In genomic region chr2:73982140-73982617, GRCh38 we compare ENCODE assay signal across 8 cellular contexts. TPM values are rescaled to one million over a fixed set of nuclear protein-coding genes. Genes with fewer than 3 reads are reported as not detected.
DNase-seq lines count a peak whose midpoint lies in the region; ATAC-seq and TF ChIP-seq lines count a peak whose summit lies in the region.

No MANE protein-coding gene starts in this region.

- no peaks in the 10 kb centered on the region for H3K9me3 ChIP-seq in BLaER1

- no peaks in the 10 kb centered on the region for H3K27me3 ChIP-seq in BLaER1

- H3K27ac ChIP-seq in BLaER1 (peak overlapping the region; percentile 75; the same call in 1 of the 2 replicates), coronary artery (peak overlapping the region in 1 of 2 donors; percentile 5)

- 0 out of 2 replicates have a peak overlapping the region, but pooled peaks have one; percentile 67 for H3K4me3 ChIP-seq in BLaER1
- H3K4me3 ChIP-seq in coronary artery: peak overlapping the region; percentile 60

- ATAC-seq in naive B cell (ENCODE audit: low read depth in 2 of 2) (no peak), HG02884 (IDR thresholded peaks at IDR 0.05; ENCODE audit: unreplicated experiment) (no peak), GM18498 (IDR thresholded peaks at IDR 0.05; ENCODE audit: unreplicated experiment) (no peak)

- peaks cover 13% of the 10 kb centered on the region for H3K36me3 ChIP-seq in BLaER1

- H3K9me3 Mint-ChIP-seq in naive B cell: no peaks in the 10 kb centered on the region

- H3K9ac ChIP-seq in BLaER1: no peak overlapping the region

- H3K27me3 Mint-ChIP-seq in naive B cell: peaks cover 9 to 27% (median 20%) of the 10 kb centered on the region in 3 donors

- TF ChIP-seq CTCF in coronary artery (IDR thresholded peaks at IDR 0.05): no peak

- H4K20me1 ChIP-seq in BLaER1: peaks cover 16% of the 10 kb centered on the region

- peak overlapping the region in 2 of 6 donors; percentile 5 to 54 for H3K27ac Mint-ChIP-seq in naive B cell

- no peaks in the 10 kb centered on the region for H3K36me3 Mint-ChIP-seq in naive B cell

- H3K4me2 ChIP-seq in BLaER1: peak overlapping the region; percentile 100

- DNase-seq in coronary artery (ENCODE audit: low spot score): no peak
- no peak for DNase-seq in naive B cell
- DNase-seq in islet precursor cell: no peak
- no peak for DNase-seq in NCI-H146 treated with DMSO at 0.1 percent for 48 hours (lab: John Stamatoyannopoulos, UW; ENCODE audit: unreplicated experiment)

- TF ChIP-seq EP300 in Ishikawa (IDR thresholded peaks at IDR 0.05; ENCODE audit: borderline replicate concordance): no peak

- peaks cover 81% of the 10 kb centered on the region for H3K4me1 ChIP-seq in BLaER1

- H3K4me3 Mint-ChIP-seq in naive B cell: peak overlapping the region in 5 of 8 donors; percentile 32 to 86 (median 72)

- H3K4me1 Mint-ChIP-seq in naive B cell: peaks cover 52 to 65% (median 58%) of the 10 kb centered on the region in 3 donors

- no peak for TF ChIP-seq RAD21 in Ishikawa (IDR thresholded peaks at IDR 0.05; ENCODE audit: low read depth)

TF ChIP-seq in Ishikawa, 13 proteins besides CTCF, POLR2A, EP300 and RAD21:
- TF ChIP-seq CEBPB (IDR thresholded peaks at IDR 0.05): no peak
- TF ChIP-seq TAF1 (IDR thresholded peaks at IDR 0.05; ENCODE audit: low read depth): peak; percentile 27; the same call in 1 of the 2 replicates

RNA-seq across cellular contexts. Expression of gene TET3, which starts 2.5 kb away (rescaled TPM):
- polyA plus RNA-seq in naive B cell (ENCODE audit: low read depth in 6 of 6): 1 to 10 TPM in 1 of 6 donors, under 1 TPM in 5; 0.03 to 1.2 (median 0.53) TPM

RNA-seq across cellular contexts. Expression of gene DGUOK, which starts 55.5 kb away (rescaled TPM):
- polyA plus RNA-seq in naive B cell (ENCODE audit: low read depth in 6 of 6): 100 to 1,000 TPM; 192 to 245 (median 213) TPM
